ENCODE assay signal across 1 cellular context in genomic region chr1:235971571-235972315, GRCh38.
A peak's percentile ranks its signal among the peaks of the same experiment; 100 is the strongest.
TF ChIP-seq lines count a peak whose summit lies in the region.

No MANE protein-coding gene starts in this region.

TF ChIP-seq in HepG2, 621 proteins besides CTCF, POLR2A, EP300 and RAD21 (continued from another document and continues in another):
- TF ChIP-seq, protein P1, sequence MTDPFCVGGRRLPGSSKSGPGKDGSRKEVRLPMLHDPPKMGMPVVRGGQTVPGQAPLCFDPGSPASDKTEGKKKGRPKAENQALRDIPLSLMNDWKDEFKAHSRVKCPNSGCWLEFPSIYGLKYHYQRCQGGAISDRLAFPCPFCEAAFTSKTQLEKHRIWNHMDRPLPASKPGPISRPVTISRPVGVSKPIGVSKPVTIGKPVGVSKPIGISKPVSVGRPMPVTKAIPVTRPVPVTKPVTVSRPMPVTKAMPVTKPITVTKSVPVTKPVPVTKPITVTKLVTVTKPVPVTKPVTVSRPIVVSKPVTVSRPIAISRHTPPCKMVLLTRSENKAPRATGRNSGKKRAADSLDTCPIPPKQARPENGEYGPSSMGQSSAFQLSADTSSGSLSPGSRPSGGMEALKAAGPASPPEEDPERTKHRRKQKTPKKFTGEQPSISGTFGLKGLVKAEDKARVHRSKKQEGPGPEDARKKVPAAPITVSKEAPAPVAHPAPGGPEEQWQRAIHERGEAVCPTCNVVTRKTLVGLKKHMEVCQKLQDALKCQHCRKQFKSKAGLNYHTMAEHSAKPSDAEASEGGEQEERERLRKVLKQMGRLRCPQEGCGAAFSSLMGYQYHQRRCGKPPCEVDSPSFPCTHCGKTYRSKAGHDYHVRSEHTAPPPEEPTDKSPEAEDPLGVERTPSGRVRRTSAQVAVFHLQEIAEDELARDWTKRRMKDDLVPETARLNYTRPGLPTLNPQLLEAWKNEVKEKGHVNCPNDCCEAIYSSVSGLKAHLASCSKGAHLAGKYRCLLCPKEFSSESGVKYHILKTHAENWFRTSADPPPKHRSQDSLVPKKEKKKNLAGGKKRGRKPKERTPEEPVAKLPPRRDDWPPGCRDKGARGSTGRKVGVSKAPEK (CRISPR knock-in tag; IDR thresholded peaks at IDR 0.05; ENCODE audit: borderline replicate concordance), result no peak
- TF ChIP-seq ATF7 (IDR thresholded peaks at IDR 0.05) (no peak), ATF7 (CRISPR knock-in tag; IDR thresholded peaks at IDR 0.05) (no peak), SIN3A (IDR thresholded peaks at IDR 0.05; ENCODE audit: borderline replicate concordance, low read depth, low read length) (no peak), ZNF619 (CRISPR knock-in tag; IDR thresholded peaks at IDR 0.05) (no peak), ZNF326 (CRISPR knock-in tag; IDR thresholded peaks at IDR 0.05; ENCODE audit: borderline replicate concordance) (no peak), ZNF230 (CRISPR knock-in tag; IDR thresholded peaks at IDR 0.05) (no peak), ZNF383 (CRISPR knock-in tag; IDR thresholded peaks at IDR 0.05; ENCODE audit: borderline replicate concordance) (no peak), ERF (CRISPR knock-in tag; IDR thresholded peaks at IDR 0.05) (0 out of 2 replicates have a peak, but pooled peaks have one; percentile 44), ZEB1 (IDR thresholded peaks at IDR 0.05; ENCODE audit: insufficient replicate concordance, low read depth) (no peak), ZNF382 (CRISPR knock-in tag; IDR thresholded peaks at IDR 0.05; ENCODE audit: borderline replicate concordance) (no peak), ZNF260 (CRISPR knock-in tag; IDR thresholded peaks at IDR 0.05; ENCODE audit: borderline replicate concordance, low read depth) (no peak), HNF4G (IDR thresholded peaks at IDR 0.05; ENCODE audit: borderline replicate concordance, low read depth, low read length) (no peak), HNF4G (CRISPR knock-in tag; IDR thresholded peaks at IDR 0.05; ENCODE audit: borderline replicate concordance, low read depth) (no peak), ATM (IDR thresholded peaks at IDR 0.05; ENCODE audit: borderline replicate concordance) (no peak), DZIP1 (CRISPR knock-in tag; IDR thresholded peaks at IDR 0.05) (no peak), HHEX (CRISPR knock-in tag; IDR thresholded peaks at IDR 0.05) (no peak), ZNF225 (CRISPR knock-in tag; IDR thresholded peaks at IDR 0.05) (no peak), ZNF556 (CRISPR knock-in tag; IDR thresholded peaks at IDR 0.05; ENCODE audit: borderline replicate concordance) (no peak), TBX2 (CRISPR knock-in tag; IDR thresholded peaks at IDR 0.05; ENCODE audit: borderline replicate concordance) (no peak), ZFP36L1 (CRISPR knock-in tag; IDR thresholded peaks at IDR 0.05) (no peak), ZNF713 (CRISPR knock-in tag; IDR thresholded peaks at IDR 0.05) (no peak), HOXA9 (CRISPR knock-in tag; IDR thresholded peaks at IDR 0.05; ENCODE audit: borderline replicate concordance) (no peak), ZMYM4 (CRISPR knock-in tag; IDR thresholded peaks at IDR 0.05) (peak; percentile 49; the same call in 1 of the 2 replicates), ZNF33A (CRISPR knock-in tag; IDR thresholded peaks at IDR 0.05; ENCODE audit: borderline replicate concordance) (no peak), CREB1 (IDR thresholded peaks at IDR 0.05) (no peak), CREB1 (CRISPR knock-in tag; IDR thresholded peaks at IDR 0.05) (0 out of 2 replicates have a peak, but pooled peaks have one; percentile 19), HMG20A (CRISPR knock-in tag; IDR thresholded peaks at IDR 0.05; ENCODE audit: borderline replicate concordance) (no peak), ZNF263 (CRISPR knock-in tag; IDR thresholded peaks at IDR 0.05) (no peak), SMARCE1 (IDR thresholded peaks at IDR 0.05; ENCODE audit: borderline replicate concordance) (no peak), ZNF724P (CRISPR knock-in tag; IDR thresholded peaks at IDR 0.05; ENCODE audit: borderline replicate concordance) (no peak), RXRB (CRISPR knock-in tag; IDR thresholded peaks at IDR 0.05; ENCODE audit: borderline replicate concordance) (no peak), ZNF101 (CRISPR knock-in tag; IDR thresholded peaks at IDR 0.05; ENCODE audit: borderline replicate concordance, low read depth) (no peak)
- TF ChIP-seq, protein P2, sequence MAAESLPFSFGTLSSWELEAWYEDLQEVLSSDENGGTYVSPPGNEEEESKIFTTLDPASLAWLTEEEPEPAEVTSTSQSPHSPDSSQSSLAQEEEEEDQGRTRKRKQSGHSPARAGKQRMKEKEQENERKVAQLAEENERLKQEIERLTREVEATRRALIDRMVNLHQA (CRISPR knock-in tag; IDR thresholded peaks at IDR 0.05), result no peak
- TF ChIP-seq, protein P3, sequence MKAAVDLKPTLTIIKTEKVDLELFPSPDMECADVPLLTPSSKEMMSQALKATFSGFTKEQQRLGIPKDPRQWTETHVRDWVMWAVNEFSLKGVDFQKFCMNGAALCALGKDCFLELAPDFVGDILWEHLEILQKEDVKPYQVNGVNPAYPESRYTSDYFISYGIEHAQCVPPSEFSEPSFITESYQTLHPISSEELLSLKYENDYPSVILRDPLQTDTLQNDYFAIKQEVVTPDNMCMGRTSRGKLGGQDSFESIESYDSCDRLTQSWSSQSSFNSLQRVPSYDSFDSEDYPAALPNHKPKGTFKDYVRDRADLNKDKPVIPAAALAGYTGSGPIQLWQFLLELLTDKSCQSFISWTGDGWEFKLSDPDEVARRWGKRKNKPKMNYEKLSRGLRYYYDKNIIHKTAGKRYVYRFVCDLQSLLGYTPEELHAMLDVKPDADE (CRISPR knock-in tag; IDR thresholded peaks at IDR 0.05), result no peak
- TF ChIP-seq, protein P4, sequence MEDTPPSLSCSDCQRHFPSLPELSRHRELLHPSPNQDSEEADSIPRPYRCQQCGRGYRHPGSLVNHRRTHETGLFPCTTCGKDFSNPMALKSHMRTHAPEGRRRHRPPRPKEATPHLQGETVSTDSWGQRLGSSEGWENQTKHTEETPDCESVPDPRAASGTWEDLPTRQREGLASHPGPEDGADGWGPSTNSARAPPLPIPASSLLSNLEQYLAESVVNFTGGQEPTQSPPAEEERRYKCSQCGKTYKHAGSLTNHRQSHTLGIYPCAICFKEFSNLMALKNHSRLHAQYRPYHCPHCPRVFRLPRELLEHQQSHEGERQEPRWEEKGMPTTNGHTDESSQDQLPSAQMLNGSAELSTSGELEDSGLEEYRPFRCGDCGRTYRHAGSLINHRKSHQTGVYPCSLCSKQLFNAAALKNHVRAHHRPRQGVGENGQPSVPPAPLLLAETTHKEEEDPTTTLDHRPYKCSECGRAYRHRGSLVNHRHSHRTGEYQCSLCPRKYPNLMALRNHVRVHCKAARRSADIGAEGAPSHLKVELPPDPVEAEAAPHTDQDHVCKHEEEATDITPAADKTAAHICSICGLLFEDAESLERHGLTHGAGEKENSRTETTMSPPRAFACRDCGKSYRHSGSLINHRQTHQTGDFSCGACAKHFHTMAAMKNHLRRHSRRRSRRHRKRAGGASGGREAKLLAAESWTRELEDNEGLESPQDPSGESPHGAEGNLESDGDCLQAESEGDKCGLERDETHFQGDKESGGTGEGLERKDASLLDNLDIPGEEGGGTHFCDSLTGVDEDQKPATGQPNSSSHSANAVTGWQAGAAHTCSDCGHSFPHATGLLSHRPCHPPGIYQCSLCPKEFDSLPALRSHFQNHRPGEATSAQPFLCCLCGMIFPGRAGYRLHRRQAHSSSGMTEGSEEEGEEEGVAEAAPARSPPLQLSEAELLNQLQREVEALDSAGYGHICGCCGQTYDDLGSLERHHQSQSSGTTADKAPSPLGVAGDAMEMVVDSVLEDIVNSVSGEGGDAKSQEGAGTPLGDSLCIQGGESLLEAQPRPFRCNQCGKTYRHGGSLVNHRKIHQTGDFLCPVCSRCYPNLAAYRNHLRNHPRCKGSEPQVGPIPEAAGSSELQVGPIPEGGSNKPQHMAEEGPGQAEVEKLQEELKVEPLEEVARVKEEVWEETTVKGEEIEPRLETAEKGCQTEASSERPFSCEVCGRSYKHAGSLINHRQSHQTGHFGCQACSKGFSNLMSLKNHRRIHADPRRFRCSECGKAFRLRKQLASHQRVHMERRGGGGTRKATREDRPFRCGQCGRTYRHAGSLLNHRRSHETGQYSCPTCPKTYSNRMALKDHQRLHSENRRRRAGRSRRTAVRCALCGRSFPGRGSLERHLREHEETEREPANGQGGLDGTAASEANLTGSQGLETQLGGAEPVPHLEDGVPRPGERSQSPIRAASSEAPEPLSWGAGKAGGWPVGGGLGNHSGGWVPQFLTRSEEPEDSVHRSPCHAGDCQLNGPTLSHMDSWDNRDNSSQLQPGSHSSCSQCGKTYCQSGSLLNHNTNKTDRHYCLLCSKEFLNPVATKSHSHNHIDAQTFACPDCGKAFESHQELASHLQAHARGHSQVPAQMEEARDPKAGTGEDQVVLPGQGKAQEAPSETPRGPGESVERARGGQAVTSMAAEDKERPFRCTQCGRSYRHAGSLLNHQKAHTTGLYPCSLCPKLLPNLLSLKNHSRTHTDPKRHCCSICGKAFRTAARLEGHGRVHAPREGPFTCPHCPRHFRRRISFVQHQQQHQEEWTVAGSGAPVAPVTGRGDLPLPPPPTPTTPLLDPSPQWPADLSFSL (CRISPR knock-in tag; IDR thresholded peaks at IDR 0.05), result no peak
- TF ChIP-seq, protein P5, sequence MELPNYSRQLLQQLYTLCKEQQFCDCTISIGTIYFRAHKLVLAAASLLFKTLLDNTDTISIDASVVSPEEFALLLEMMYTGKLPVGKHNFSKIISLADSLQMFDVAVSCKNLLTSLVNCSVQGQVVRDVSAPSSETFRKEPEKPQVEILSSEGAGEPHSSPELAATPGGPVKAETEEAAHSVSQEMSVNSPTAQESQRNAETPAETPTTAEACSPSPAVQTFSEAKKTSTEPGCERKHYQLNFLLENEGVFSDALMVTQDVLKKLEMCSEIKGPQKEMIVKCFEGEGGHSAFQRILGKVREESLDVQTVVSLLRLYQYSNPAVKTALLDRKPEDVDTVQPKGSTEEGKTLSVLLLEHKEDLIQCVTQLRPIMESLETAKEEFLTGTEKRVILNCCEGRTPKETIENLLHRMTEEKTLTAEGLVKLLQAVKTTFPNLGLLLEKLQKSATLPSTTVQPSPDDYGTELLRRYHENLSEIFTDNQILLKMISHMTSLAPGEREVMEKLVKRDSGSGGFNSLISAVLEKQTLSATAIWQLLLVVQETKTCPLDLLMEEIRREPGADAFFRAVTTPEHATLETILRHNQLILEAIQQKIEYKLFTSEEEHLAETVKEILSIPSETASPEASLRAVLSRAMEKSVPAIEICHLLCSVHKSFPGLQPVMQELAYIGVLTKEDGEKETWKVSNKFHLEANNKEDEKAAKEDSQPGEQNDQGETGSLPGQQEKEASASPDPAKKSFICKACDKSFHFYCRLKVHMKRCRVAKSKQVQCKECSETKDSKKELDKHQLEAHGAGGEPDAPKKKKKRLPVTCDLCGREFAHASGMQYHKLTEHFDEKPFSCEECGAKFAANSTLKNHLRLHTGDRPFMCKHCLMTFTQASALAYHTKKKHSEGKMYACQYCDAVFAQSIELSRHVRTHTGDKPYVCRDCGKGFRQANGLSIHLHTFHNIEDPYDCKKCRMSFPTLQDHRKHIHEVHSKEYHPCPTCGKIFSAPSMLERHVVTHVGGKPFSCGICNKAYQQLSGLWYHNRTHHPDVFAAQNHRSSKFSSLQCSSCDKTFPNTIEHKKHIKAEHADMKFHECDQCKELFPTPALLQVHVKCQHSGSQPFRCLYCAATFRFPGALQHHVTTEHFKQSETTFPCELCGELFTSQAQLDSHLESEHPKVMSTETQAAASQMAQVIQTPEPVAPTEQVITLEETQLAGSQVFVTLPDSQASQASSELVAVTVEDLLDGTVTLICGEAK (IDR thresholded peaks at IDR 0.05), result no peak
- TF ChIP-seq, protein P5 (CRISPR knock-in tag; IDR thresholded peaks at IDR 0.05), result no peak
